14 cellular contexts compared by ENCODE assay signal in genomic region chr4:10673817-10674369, GRCh38. TPM values are rescaled to one million over a fixed set of nuclear protein-coding genes. Genes with fewer than 3 reads are reported as not detected.
A peak's percentile ranks its signal among the peaks of the same experiment; 100 is the strongest.
DNase-seq lines count a peak whose midpoint lies in the region; ATAC-seq, FAIRE-seq and TF ChIP-seq lines count a peak whose summit lies in the region.
"Had no signal": no experiment of that assay in that cellular context is flagged by ENCODE, and none has a peak within 500 bp of the region (broad histone marks: within the 10 kb centered on the region; RNA-seq: fewer than 3 reads in every experiment).

No MANE protein-coding gene starts in this region.

- ATAC-seq in GM18870 (IDR thresholded peaks at IDR 0.05; ENCODE audit: unreplicated experiment) (peak; percentile 71), GM21447 (IDR thresholded peaks at IDR 0.05; ENCODE audit: unreplicated experiment) (peak; percentile 59), HG03095 (IDR thresholded peaks at IDR 0.05; ENCODE audit: unreplicated experiment) (peak; percentile 77), GM12878 (peak; percentile 86)

- peak overlapping the region; percentile 75 for H3K27ac ChIP-seq in GM12878 (ENCODE audit: control insufficient read depth, insufficient read depth)
- H3K27ac ChIP-seq: testis had no signal

- no peaks in the 10 kb centered on the region; a peak in 1 of 4 replicates for H3K36me3 ChIP-seq in GM12878 (ENCODE audit: control insufficient read depth in 2 of 2, insufficient read depth in 2 of 2, low read length in 1 of 2)

- SMC1A ChIA-PET in GM12878 (lab: Charles Lee; ENCODE audit: uncharacterized antibody, unreplicated experiment), result interaction anchor here (0.6 to 11.5 kb wide), 16 partner anchors 10 to 112 kb away, joined by 3 to 139 read pairs (median 5); partner anchors contain the start of gene CLNK

- FAIRE-seq in GM12878 (lab: Jason Lieb, UNC), result peak; percentile 88

- CTCF ChIA-PET in GM12878 (lab: Yijun Ruan, JAX) (interaction anchor here (0.7 to 2.4 kb wide), 3 partner anchors 9 to 213 kb away, joined by 3 to 9 read pairs (median 4); partner anchors contain the start of gene CLNK), HEK293T (lab: Yijun Ruan, JAX) (no interaction called here)

- RAD21 ChIA-PET in GM12878 (lab: Charles Lee; ENCODE audit: unreplicated experiment), result interaction anchor here (0.7 to 2.9 kb wide), 13 partner anchors 9 to 891 kb away, joined by 3 to 20 read pairs (median 4); no protein-coding TSS in a partner anchor

- H3K9ac ChIP-seq in GM12878 (ENCODE audit: control insufficient read depth, insufficient read depth, low read length), result peak overlapping the region; percentile 32; the same call in 1 of the 2 replicates

- peak overlapping the region; percentile 64 for H3K4me2 ChIP-seq in GM12878 (ENCODE audit: control insufficient read depth, insufficient read depth)

- in situ Hi-C loops in GM12878 (cut with MboI), result no loop called here

- TF ChIP-seq POLR2A in GM12878 (IDR thresholded peaks at IDR 0.05; ENCODE audit: low read depth, low read length), result no peak

- H3K4me3 ChIP-seq in GM12878, result no peak overlapping the region; the same call in 1 of the 2 replicates
- H3K4me3 ChIP-seq: testis had no signal

- no peaks in the 10 kb centered on the region for H3K27me3 ChIP-seq in GM12878 (replicated peaks in 1 of 2; ENCODE audit: control insufficient read depth in 2 of 2, insufficient read depth in 2 of 2, low read length in 1 of 2)
- H3K27me3 ChIP-seq: testis had no signal

- POLR2A ChIA-PET in GM12878 (lab: Charles Lee), result interaction anchor here (0.7 to 2.9 kb wide), 7 partner anchors 10 to 73 kb away, joined by 3 to 10 read pairs (median 4); no protein-coding TSS in a partner anchor
- POLR2A ChIA-PET in HEK293T (lab: Yijun Ruan, JAX), result no interaction called here

- DNase-seq in GM12878 (ENCODE audit: low read depth, low spot score) (peak; percentile 89), H4 (ENCODE audit: low spot score) (no peak), NCI-H1048 (lab: John Stamatoyannopoulos, UW) (no peak), HEK293T (ENCODE audit: extremely low spot score) (no peak)
- DNase-seq in activated T-cell treated with anti-CD3 and anti-CD28 coated beads, Interleukin-2, amount 50 U/mL, for 1 hour, result no peak
- DNase-seq: activated CD4-positive, CD25-positive, alpha-beta regulatory T cell treated with anti-CD3 and anti-CD28 coated beads, Interleukin-2, amount 50 U/mL, for 72 hours; amniotic stem cell; immature natural killer cell; NCI-H1417; testis had no signal

- H3K9me3 ChIP-seq in GM12878 (replicated peaks; ENCODE audit: control insufficient read depth, insufficient read depth, low read length), result peaks cover 9% of the 10 kb centered on the region; the same call in 2 of the 3 replicates
- H3K9me3 ChIP-seq: testis had no signal

- TF ChIP-seq EP300 in GM12878 (IDR thresholded peaks at IDR 0.05; ENCODE audit: borderline replicate concordance in 1 of 2, control insufficient read depth in 1 of 2, low read depth in 2 of 2, low read length in 2 of 2), result peak; percentile 59 to 61; a peak in 2 of 4 replicates

- no TSS peak for BruUV-seq in GM12878 (replicated peaks; lab: Mats Ljungman, UMichigan)

- TF ChIP-seq CTCF in GM12878 (IDR thresholded peaks at IDR 0.05 in 2 of 3, conservative IDR thresholded peaks at IDR 0.05 in 1 of 3; ENCODE audit: control insufficient read depth in 2 of 3, extremely low read depth in 1 of 3, insufficient read depth in 1 of 3, low read depth in 3 of 3, low read length in 3 of 3), result no peak

- intact Hi-C loops in GM12878 (cut with micrococcal nuclease; ENCODE audit: unreplicated experiment), result loop anchor here (5.0 kb wide), 1 partner anchor 58 kb away; no protein-coding TSS in a partner anchor

- H3K4me1 ChIP-seq in GM12878 (ENCODE audit: control insufficient read depth, insufficient read depth, low read length), result peaks cover 29% of the 10 kb centered on the region
- H3K4me1 ChIP-seq: testis had no signal

- H4K20me1 ChIP-seq in GM12878 (ENCODE audit: control insufficient read depth, insufficient read depth), result no peaks in the 10 kb centered on the region

- peak overlapping the region; percentile 42 for H2AFZ ChIP-seq in GM12878 (ENCODE audit: control insufficient read depth, low read depth, low read length)

- H3K79me2 ChIP-seq in GM12878 (ENCODE audit: control insufficient read depth, insufficient read depth, low read length), result no peaks in the 10 kb centered on the region; the same call in none of the 2 replicates

- TF ChIP-seq RAD21 in GM12878 (IDR thresholded peaks at IDR 0.05; ENCODE audit: insufficient read depth, low read depth, low read length), result no peak

- 21% methylated on average over 5 of the region's 5 CpGs for WGBS in GM12878 (ENCODE audit: insufficient coverage, insufficient replicate concordance, low lambda C conversion rate, missing lambda C conversion rate)

TF ChIP-seq in GM12878, 131 proteins besides CTCF, POLR2A, EP300 and RAD21 (continues in another document):
- no peak for TF ChIP-seq SRF (IDR thresholded peaks at IDR 0.05; ENCODE audit: low read depth in 2 of 2, low read length in 2 of 2)
- no peak for TF ChIP-seq E4F1 (IDR thresholded peaks at IDR 0.05; ENCODE audit: borderline replicate concordance, partially characterized antibody)
- TF ChIP-seq NR2C2 (IDR thresholded peaks at IDR 0.05; ENCODE audit: borderline replicate concordance, control insufficient read depth, insufficient read length, low read depth), result no peak
- no peak; the same call in 1 of the 2 replicates for TF ChIP-seq SMC3 (IDR thresholded peaks at IDR 0.05; ENCODE audit: borderline replicate concordance, low read length)
- no peak for TF ChIP-seq CBX3 (IDR thresholded peaks at IDR 0.05; ENCODE audit: borderline replicate concordance, low read depth)
- no peak for TF ChIP-seq POLR2AphosphoS2 (IDR thresholded peaks at IDR 0.05; ENCODE audit: low read depth, low read length)

TF ChIP-seq in HEK293T, 16 proteins besides CTCF, POLR2A, EP300 and RAD21:
- TF ChIP-seq CTBP1 (IDR thresholded peaks at IDR 0.05; ENCODE audit: borderline replicate concordance) (no peak), ARNT (IDR thresholded peaks at IDR 0.05) (no peak), LEF1 (IDR thresholded peaks at IDR 0.05; ENCODE audit: borderline replicate concordance) (no peak), FOXA1 (IDR thresholded peaks at IDR 0.05) (no peak), TARDBP (IDR thresholded peaks at IDR 0.05) (no peak), FOXK2 (IDR thresholded peaks at IDR 0.05) (no peak), SP1 (IDR thresholded peaks at IDR 0.05) (no peak)

RNA-seq across cellular contexts. Expression of gene CLNK, which starts 10.7 kb away (rescaled TPM):
- 19.6 and 20.8 TPM in 2 replicates for total RNA-seq in GM12878 (2013; cell fraction: nucleolus; rRNA removed)
- total RNA-seq in GM12878 (2014; rRNA removed), result 2.1 and 2.2 TPM in 2 replicates
- total RNA-seq in GM12878 (2014; rRNA removed; fragmentation: Illumina TruSeq; extraction: Trizol), result 2.3 and 2.8 TPM in 2 replicates
- total RNA-seq in GM12878 (2021), result 2.5 and 2.8 TPM in 2 replicates
- 0.91 TPM for polyA plus RNA-seq in GM12878 (2011; ENCODE audit: low read depth)
- polyA plus RNA-seq in GM12878 (2011; rRNA removed), result 14.3 and 19.3 TPM in 2 replicates
- polyA plus RNA-seq in GM12878 (2011; cell fraction: cytosol; rRNA removed), result 5.8 and 6.3 TPM in 2 replicates
- polyA plus RNA-seq in GM12878 (2011; cell fraction: nucleus; rRNA removed), result 16.8 and 20.7 TPM in 2 replicates
- polyA plus RNA-seq in GM12878 (2012), result 1.4 and 1.9 TPM in 2 replicates
- polyA plus RNA-seq in GM12878 (2014; fragmentation: Illumina TruSeq; extraction: Trizol), result 2.9 and 3.1 TPM in 2 replicates
- 1 to 10 TPM; 2.1 to 2.6 TPM for polyA plus RNA-seq in GM12878 (2014; fragmentation: Nextera tagmentation; extraction: Ambion mirVana)
- polyA plus RNA-seq in GM12878 (2014; rRNA removed), result 2.8 and 3.2 TPM in 2 replicates
- 1 to 10 TPM; 2.1 to 3.0 TPM for polyA plus RNA-seq in GM12878 (2016; fragmentation: Nextera tagmentation; extraction: Ambion mirVana)
- polyA minus RNA-seq in GM12878 (2011; rRNA and poly(A)+ RNA removed), result 13.6 and 16.8 TPM in 2 replicates
- polyA minus RNA-seq in GM12878 (2011; cell fraction: cytosol; rRNA and poly(A)+ RNA removed), result 1.6 and 4.1 TPM in 2 replicates
- polyA minus RNA-seq in GM12878 (2011; cell fraction: nucleus; rRNA and poly(A)+ RNA removed), result 14.6 and 15.8 TPM in 2 replicates
- not detected in 2 replicates for total RNA-seq in H4 (2014; rRNA removed; shearing (Covaris generic))
- total RNA-seq: neural crest cell had no signal
